In genomic region chr3:32959370-32959769, GRCh38 we compare ENCODE assay signal across 20 cellular contexts. TPM values are rescaled to one million over a fixed set of nuclear protein-coding genes. Genes with fewer than 3 reads are reported as not detected.
DNase-seq lines count a peak whose midpoint lies in the region; ATAC-seq, FAIRE-seq and TF ChIP-seq lines count a peak whose summit lies in the region.
"Had no signal": no experiment of that assay in that cellular context is flagged by ENCODE, and none has a peak within 500 bp of the region (broad histone marks: within the 10 kb centered on the region; RNA-seq: fewer than 3 reads in every experiment).

No MANE protein-coding gene starts in this region.

- peak overlapping the region; percentile 5 for H3K27ac Mint-ChIP-seq in CD4-positive, alpha-beta T cell
- peak overlapping the region; percentile 98 for H3K27ac Mint-ChIP-seq in activated T-helper 17 cell treated with anti-CD3 and anti-CD28 coated beads, Interleukin-2, amount 50 U/mL, for 72 hours
- H3K27ac Mint-ChIP-seq: B cell, immature natural killer cell had no signal

- peak; percentile 82 for FAIRE-seq in GM12892 (lab: Jason Lieb, UNC)
- FAIRE-seq: endometrium had no signal

- POLR2A ChIA-PET in CD4-positive, alpha-beta T cell (lab: Charles Lee), result interaction anchor here (1.1 to 2.4 kb wide), 2 partner anchors 49 to 102 kb away, joined by 3 to 8 read pairs; no protein-coding TSS in a partner anchor

- H3K9me3 Mint-ChIP-seq in CD4-positive, alpha-beta T cell, result peaks cover 2% of the 10 kb centered on the region
- H3K9me3 Mint-ChIP-seq in activated T-helper 17 cell treated with anti-CD3 and anti-CD28 coated beads, Interleukin-2, amount 50 U/mL, for 72 hours, result peaks cover 6% of the 10 kb centered on the region
- H3K9me3 Mint-ChIP-seq: immature natural killer cell had no signal

- no peak overlapping the region for H3K4me3 Mint-ChIP-seq in CD4-positive, alpha-beta T cell
- H3K4me3 Mint-ChIP-seq in activated T-helper 17 cell treated with anti-CD3 and anti-CD28 coated beads, Interleukin-2, amount 50 U/mL, for 72 hours, result peak overlapping the region; percentile 100
- H3K4me3 Mint-ChIP-seq: B cell, immature natural killer cell had no signal

- H3K27me3 ChIP-seq in CD4-positive, alpha-beta T cell (ENCODE audit: control insufficient read depth, insufficient read depth, low read length), result no peaks in the 10 kb centered on the region
- H3K27me3 ChIP-seq: gastrocnemius medialis had no signal

- no peak for DNase-seq in CD4-positive, alpha-beta T cell
- DNase-seq in GM12892 (ENCODE audit: insufficient read length) (no peak), islet precursor cell (peak; percentile 73)
- DNase-seq in effector CD4-positive, alpha-beta T cell, result no peak
- DNase-seq: activated CD4-positive, alpha-beta T cell treated with anti-CD3 and anti-CD28 coated beads, Interleukin-2, amount 50 U/mL, for 1 hour; caudate nucleus; gastrocnemius medialis; immature natural killer cell; Karpas-422; NCI-H1105 treated with DMSO at 0.1 percent for 48 hours; nucleus accumbens; stimulated activated naive CD4-positive, alpha-beta T cell treated with Interleukin-2 at 50 U/mL for 16 hours had no signal

- no peak for ATAC-seq in CD4-positive, alpha-beta T cell (ENCODE audit: poor library complexity)
- ATAC-seq in activated T-helper 17 cell treated with anti-CD3 and anti-CD28 coated beads, Interleukin-2, amount 50 U/mL, for 72 hours (replicated peaks), result peak; percentile 40
- no peak for ATAC-seq in HG03139 (IDR thresholded peaks at IDR 0.05; ENCODE audit: unreplicated experiment)
- no peak for ATAC-seq in HG03159 (IDR thresholded peaks at IDR 0.05; ENCODE audit: unreplicated experiment)
- ATAC-seq in HG02870 (IDR thresholded peaks at IDR 0.05; ENCODE audit: unreplicated experiment), result no peak
- ATAC-seq: gastrocnemius medialis, HCT116 had no signal

- no peak for TF ChIP-seq CTCF in CD4-positive, alpha-beta T cell (IDR thresholded peaks at IDR 0.05)

- intact Hi-C loops in CD4-positive, alpha-beta T cell (cut with DNase I, micrococcal nuclease), result no loop called here

- no peaks in the 10 kb centered on the region for H3K9me3 ChIP-seq in CD4-positive, alpha-beta T cell (ENCODE audit: control insufficient read depth, low read length)
- H3K9me3 ChIP-seq: gastrocnemius medialis had no signal

- H3K27me3 Mint-ChIP-seq in CD4-positive, alpha-beta T cell, result no peaks in the 10 kb centered on the region
- H3K27me3 Mint-ChIP-seq in activated T-helper 17 cell treated with anti-CD3 and anti-CD28 coated beads, Interleukin-2, amount 50 U/mL, for 72 hours, result no peaks in the 10 kb centered on the region
- H3K27me3 Mint-ChIP-seq: B cell had no signal

- CTCF ChIA-PET in CD4-positive, alpha-beta T cell (lab: Charles Lee), result interaction anchor here (0.5 to 1.9 kb wide), 3 partner anchors 9 to 115 kb away, joined by 3 to 6 read pairs (median 4); no protein-coding TSS in a partner anchor

- peaks cover 38% of the 10 kb centered on the region for H3K4me1 Mint-ChIP-seq in CD4-positive, alpha-beta T cell (ENCODE audit: low read depth)
- H3K4me1 Mint-ChIP-seq in activated T-helper 17 cell treated with anti-CD3 and anti-CD28 coated beads, Interleukin-2, amount 50 U/mL, for 72 hours, result peaks cover 42% of the 10 kb centered on the region
- H3K4me1 Mint-ChIP-seq: immature natural killer cell had no signal

- TF ChIP-seq POLR2A in GM12892 (IDR thresholded peaks at IDR 0.05; ENCODE audit: low read depth, low read length), result no peak

- H3K36me3 Mint-ChIP-seq in CD4-positive, alpha-beta T cell (ENCODE audit: low read depth), result peaks cover 19% of the 10 kb centered on the region
- H3K36me3 Mint-ChIP-seq in activated T-helper 17 cell treated with anti-CD3 and anti-CD28 coated beads, Interleukin-2, amount 50 U/mL, for 72 hours (ENCODE audit: low read depth), result peaks cover 90% of the 10 kb centered on the region
- H3K36me3 Mint-ChIP-seq: immature natural killer cell had no signal

- H3K27ac ChIP-seq in CD4-positive, alpha-beta T cell (ENCODE audit: low read depth, low read length), result no peak overlapping the region
- H3K27ac ChIP-seq: gastrocnemius medialis, RWPE1 had no signal

RNA-seq across cellular contexts. Expression of gene CCR4, which starts 7.9 kb away (rescaled TPM):
- 10 to 100 TPM; 76.2 to 80.1 TPM for total RNA-seq in CD4-positive, alpha-beta T cell
- 1.2 TPM for polyA plus RNA-seq in GM12892 (2012; ENCODE audit: missing spikeins)
- total RNA-seq in activated T-helper 17 cell treated with anti-CD3 and anti-CD28 coated beads, Interleukin-2, amount 50 U/mL, for 72 hours, result 100 to 1,000 TPM; 207 to 271 TPM
